ENCODE assay signal across 20 cellular contexts in the genomic region with DNA sequence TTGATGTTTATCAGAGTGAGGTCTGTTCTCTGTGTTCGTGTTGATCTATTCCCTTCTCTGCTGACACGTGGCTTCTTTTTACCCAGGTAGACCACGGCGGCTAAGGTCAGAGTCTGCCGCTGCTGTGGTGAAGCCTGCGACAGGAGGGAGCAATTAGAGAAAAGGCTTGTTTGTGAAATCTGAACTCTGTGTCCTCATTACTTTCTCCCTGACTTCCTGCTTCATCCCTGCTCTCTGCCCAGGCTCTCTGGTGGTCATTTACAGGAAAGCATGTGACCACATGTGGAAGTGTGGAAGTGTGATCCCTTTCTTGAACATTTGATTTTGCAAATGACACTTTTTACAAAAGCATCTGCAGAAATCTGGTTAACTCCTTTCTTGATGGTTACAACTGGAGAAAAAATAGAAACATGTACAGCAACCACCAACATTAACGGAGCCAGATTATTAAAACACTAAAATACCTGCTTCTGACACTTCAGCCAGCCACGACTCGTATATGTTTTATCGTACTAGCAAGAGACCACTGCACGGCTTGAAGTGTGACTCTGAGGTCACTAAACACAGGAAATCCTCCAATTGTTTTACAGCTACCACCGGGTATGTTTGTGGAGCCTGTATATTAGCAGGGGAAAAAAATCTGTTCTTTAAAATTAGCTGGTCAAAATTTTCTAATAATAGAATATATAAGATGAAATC.
DNase-seq lines count a peak whose midpoint lies in the region; ATAC-seq and TF ChIP-seq lines count a peak whose summit lies in the region.
"Had no signal": no experiment of that assay in that cellular context is flagged by ENCODE, and none has a peak within 500 bp of the region (broad histone marks: within the 10 kb centered on the region; RNA-seq: fewer than 3 reads in every experiment).

No MANE protein-coding gene starts in this region.

- no peaks in the 10 kb centered on the region for H3K79me1 ChIP-seq in mesendoderm (ENCODE audit: low read length)

- ATAC-seq in natural killer cell (peak; percentile 47 to 81 (median 60)), HG03565 (IDR thresholded peaks at IDR 0.05; ENCODE audit: unreplicated experiment) (no peak), HG02884 (IDR thresholded peaks at IDR 0.05; ENCODE audit: unreplicated experiment) (no peak)
- ATAC-seq in natural killer cell treated with Interleukin-12 subunit alpha and Interleukin-12 subunit beta and Interleukin-15 and Interleukin-18, amount 100 ng/mL, for 72 hours = no peak
- ATAC-seq in central memory CD8-positive, alpha-beta T cell (replicated peaks; ENCODE audit: extremely low read depth, poor library complexity, severe bottlenecking) = peak; percentile 24
- ATAC-seq: esophagus mucosa; left lung; naive thymus-derived CD8-positive, alpha-beta T cell had no signal

- no peak overlapping the region for H3K23ac ChIP-seq in mesendoderm (ENCODE audit: low read length)

- H3K36me3 ChIP-seq in mesendoderm (ENCODE audit: control insufficient read depth, insufficient read depth, low read length) = no peaks in the 10 kb centered on the region
- H3K36me3 ChIP-seq: left lung, tibial artery, WERI-Rb-1 had no signal

- no peaks in the 10 kb centered on the region for H3K27me3 ChIP-seq in mesendoderm (ENCODE audit: insufficient read depth, low read length, poor library complexity)
- H3K27me3 ChIP-seq: left lung, tibial artery had no signal

- H2AK5ac ChIP-seq in mesendoderm (ENCODE audit: low read length) = no peak overlapping the region

- no peak overlapping the region for H3K4me3 ChIP-seq in mesendoderm (ENCODE audit: low read length)
- H3K4me3 ChIP-seq: coronary artery, left lung, tibial artery had no signal

- H3K9me3 Mint-ChIP-seq in natural killer cell = no peaks in the 10 kb centered on the region
- H3K9me3 Mint-ChIP-seq in natural killer cell treated with Interleukin-12 subunit alpha and Interleukin-12 subunit beta and Interleukin-15 and Interleukin-18, amount 100 ng/mL, for 72 hours = no peaks in the 10 kb centered on the region
- H3K9me3 Mint-ChIP-seq in central memory CD8-positive, alpha-beta T cell = peaks cover 4% of the 10 kb centered on the region

- H3K79me2 ChIP-seq in mesendoderm (ENCODE audit: control insufficient read depth, insufficient read depth, low read length) = no peaks in the 10 kb centered on the region

- H3K4me1 ChIP-seq in mesendoderm (ENCODE audit: control insufficient read depth, low read depth, low read length) = peaks cover 2% of the 10 kb centered on the region
- H3K4me1 ChIP-seq: left lung, tibial artery had no signal

- no peak overlapping the region for H2BK120ac ChIP-seq in mesendoderm (ENCODE audit: low read depth, low read length)

- H3K4me1 Mint-ChIP-seq in natural killer cell = peaks cover 19 to 22% of the 10 kb centered on the region in 2 donors
- H3K4me1 Mint-ChIP-seq in natural killer cell treated with Interleukin-12 subunit alpha and Interleukin-12 subunit beta and Interleukin-15 and Interleukin-18, amount 100 ng/mL, for 72 hours (ENCODE audit: low read depth in 2 of 2) = peaks cover 10 to 14% of the 10 kb centered on the region in 2 donors
- H3K4me1 Mint-ChIP-seq in central memory CD8-positive, alpha-beta T cell = no peaks in the 10 kb centered on the region

- no peak overlapping the region for H3K27ac ChIP-seq in mesendoderm (ENCODE audit: low read depth, low read length)
- H3K27ac ChIP-seq: coronary artery, tibial artery, WERI-Rb-1 had no signal

- no peak overlapping the region for H4K5ac ChIP-seq in mesendoderm (ENCODE audit: low read length)

- no peak overlapping the region for H3K9ac ChIP-seq in mesendoderm (ENCODE audit: low read length)
- H3K9ac ChIP-seq: SK-N-SH had no signal

- H3K4ac ChIP-seq in mesendoderm (ENCODE audit: low read depth, low read length) = no peak overlapping the region

- no peaks in the 10 kb centered on the region for H3K27me3 Mint-ChIP-seq in natural killer cell (ENCODE audit: low read depth in 2 of 2)
- H3K27me3 Mint-ChIP-seq in natural killer cell treated with Interleukin-12 subunit alpha and Interleukin-12 subunit beta and Interleukin-15 and Interleukin-18, amount 100 ng/mL, for 72 hours = peaks cover 0 to 9% of the 10 kb centered on the region in 2 donors
- no peaks in the 10 kb centered on the region for H3K27me3 Mint-ChIP-seq in central memory CD8-positive, alpha-beta T cell

- H3K18ac ChIP-seq in mesendoderm (ENCODE audit: low read length) = no peak overlapping the region

- no peak overlapping the region for H2BK5ac ChIP-seq in mesendoderm (ENCODE audit: low read length)

- no peaks in the 10 kb centered on the region for H3K36me3 Mint-ChIP-seq in natural killer cell
- H3K36me3 Mint-ChIP-seq in natural killer cell treated with Interleukin-12 subunit alpha and Interleukin-12 subunit beta and Interleukin-15 and Interleukin-18, amount 100 ng/mL, for 72 hours = no peaks in the 10 kb centered on the region
- no peaks in the 10 kb centered on the region for H3K36me3 Mint-ChIP-seq in central memory CD8-positive, alpha-beta T cell (ENCODE audit: insufficient read depth)
- H3K36me3 Mint-ChIP-seq: naive thymus-derived CD8-positive, alpha-beta T cell had no signal

- TF ChIP-seq CTCF in natural killer cell (IDR thresholded peaks at IDR 0.05) = no peak

- H2BK15ac ChIP-seq in mesendoderm (replicated peaks; ENCODE audit: low read depth) = no peak overlapping the region

- WGBS in mesendoderm (ENCODE audit: extremely low coverage, insufficient coverage, low lambda C conversion rate) = no CpG with 5 or more reads among the region's 12 CpGs

- peak overlapping the region; percentile 16 to 70 for H3K27ac Mint-ChIP-seq in natural killer cell
- no peak overlapping the region for H3K27ac Mint-ChIP-seq in natural killer cell treated with Interleukin-12 subunit alpha and Interleukin-12 subunit beta and Interleukin-15 and Interleukin-18, amount 100 ng/mL, for 72 hours
- H3K27ac Mint-ChIP-seq in central memory CD8-positive, alpha-beta T cell (ENCODE audit: low read depth) = no peak overlapping the region
- H3K27ac Mint-ChIP-seq: naive thymus-derived CD8-positive, alpha-beta T cell had no signal

- no peak overlapping the region for H4K8ac ChIP-seq in mesendoderm (ENCODE audit: low read depth, low read length)

- no peak overlapping the region for H3K56ac ChIP-seq in mesendoderm (ENCODE audit: low read length)

- intact Hi-C loops in natural killer cell (cut with micrococcal nuclease) = no loop called here

- no peak overlapping the region for H3K4me2 ChIP-seq in mesendoderm (ENCODE audit: low read length)
- H3K4me2 ChIP-seq: SK-N-SH had no signal

- peak overlapping the region; percentile 31 for H3K4me3 Mint-ChIP-seq in natural killer cell
- no peak overlapping the region for H3K4me3 Mint-ChIP-seq in natural killer cell treated with Interleukin-12 subunit alpha and Interleukin-12 subunit beta and Interleukin-15 and Interleukin-18, amount 100 ng/mL, for 72 hours
- H3K4me3 Mint-ChIP-seq in central memory CD8-positive, alpha-beta T cell = no peak overlapping the region
- H3K4me3 Mint-ChIP-seq: naive thymus-derived CD8-positive, alpha-beta T cell had no signal

- DNase-seq in natural killer cell (no peak), mesendoderm (peak; percentile 21), NCI-H446 treated with DMSO at 0.1 percent for 48 hours (lab: John Stamatoyannopoulos, UW) (no peak)
- no peak for DNase-seq in natural killer cell treated with Interleukin-12 subunit alpha and Interleukin-12 subunit beta and Interleukin-15 and Interleukin-18, amount 100 ng/mL, for 72 hours (ENCODE audit: low spot score)
- DNase-seq in central memory CD8-positive, alpha-beta T cell (ENCODE audit: low spot score in 2 of 2) = no peak
- DNase-seq in central memory CD4-positive, alpha-beta T cell = no peak
- DNase-seq: activated effector memory CD4-positive, alpha-beta T cell treated with Interleukin-2 at 50 U/mL for 16 hours; GOT3; naive thymus-derived CD8-positive, alpha-beta T cell; NCI-H2171; right cardiac atrium; SK-N-SH; stimulated activated CD4-positive, alpha-beta T cell treated with anti-CD3 and anti-CD28 coated beads, Interleukin-4, amount 100 ng/mL, for 1 hour; tibial artery; WERI-Rb-1 had no signal

Comparison
In these comparisons a context has a peak if more than half of its experiments do, and no peak if none do; other contexts are left out.
1. ATAC-seq: peak in natural killer cell (3 of 3) and central memory CD8-positive, alpha-beta T cell (single experiment); none in natural killer cell treated with Interleukin-12 subunit alpha and Interleukin-12 subunit beta and Interleukin-15 and Interleukin-18, amount 100 ng/mL, for 72 hours (0 of 2), HG03565 (single experiment) and HG02884 (single experiment).
2. H3K27ac Mint-ChIP-seq: peak in natural killer cell (2 of 2); none in natural killer cell treated with Interleukin-12 subunit alpha and Interleukin-12 subunit beta and Interleukin-15 and Interleukin-18, amount 100 ng/mL, for 72 hours (0 of 2) and central memory CD8-positive, alpha-beta T cell (single experiment).